In genomic region chr2:134862674-134863073, GRCh38 we compare ENCODE assay signal across 32 cellular contexts. TPM values are rescaled to one million over a fixed set of nuclear protein-coding genes. Genes with fewer than 3 reads are reported as not detected.
"Had no signal": no experiment of that assay in that cellular context is flagged by ENCODE, and none has a peak within 500 bp of the region (broad histone marks: within the 10 kb centered on the region; RNA-seq: fewer than 3 reads in every experiment).

No MANE protein-coding gene starts in this region.

- H3K4me3 Mint-ChIP-seq: naive thymus-derived CD8-positive, alpha-beta T cell; natural killer cell treated with Interleukin-12 subunit alpha and Interleukin-12 subunit beta and Interleukin-15 and Interleukin-18, amount 100 ng/mL, for 72 hours; nephron progenitor cell; neural crest cell; stimulated activated memory B cell treated with anti-CD40 and anti-IgM and Interleukin-4, amounts not matched to agents 10 μg/mL and 1 μg/mL and 100 μg/mL, for 72 hours; stimulated activated naive CD8-positive, alpha-beta T cell treated with anti-CD3 and anti-CD28 coated beads, Interleukin-15, amount 100 ng/mL, for 72 hours; type B pancreatic cell had no signal

- DNase-seq: naive B cell; naive thymus-derived CD8-positive, alpha-beta T cell; nephron progenitor cell; occipital lobe; ovary; posterior cingulate gyrus; psoas muscle; right cardiac atrium; stimulated activated CD4-positive, alpha-beta T cell treated with anti-CD3 and anti-CD28 coated beads, Interleukin-15, amount 100 ng/mL, for 24 hours; stimulated activated CD4-positive, alpha-beta T cell treated with anti-CD3 and anti-CD28 coated beads, Interleukin-2, amount 100 ng/mL, for 24 hours; stimulated activated CD4-positive, alpha-beta T cell treated with anti-CD3 and anti-CD28 coated beads, Interleukin-2, amount 100 ng/mL, for 48 hours; stimulated activated CD4-positive, alpha-beta T cell treated with anti-CD3 and anti-CD28 coated beads, Interleukin-4, amount 100 ng/mL, for 24 hours; stimulated activated naive CD4-positive, alpha-beta T cell; stimulated activated naive CD8-positive, alpha-beta T cell treated with anti-CD3 and anti-CD28 coated beads, Interleukin-15, amount 100 ng/mL, for 72 hours; stimulated activated naive CD8-positive, alpha-beta T cell treated with anti-CD3 and anti-CD28 coated beads, Interleukin-15, Interleukin-2, amounts not matched to agents 100 U/mL and 50 U/mL, for 24 hours; testis; tibial artery; transverse colon; upper lobe of right lung had no signal

- FAIRE-seq: urothelium cell line had no signal

- H3K9ac ChIP-seq: parathyroid adenoma had no signal

- H3K9me3 ChIP-seq: ovary, psoas muscle, suprapubic skin, testis, tibial artery, transverse colon, upper lobe of right lung, vagina had no signal

- H3K9me3 Mint-ChIP-seq: naive B cell; naive thymus-derived CD8-positive, alpha-beta T cell; natural killer cell treated with Interleukin-12 subunit alpha and Interleukin-12 subunit beta and Interleukin-15 and Interleukin-18, amount 100 ng/mL, for 72 hours; nephron progenitor cell; neural crest cell; stimulated activated memory B cell treated with anti-CD40 and anti-IgM and Interleukin-4, amounts not matched to agents 10 μg/mL and 1 μg/mL and 100 μg/mL, for 72 hours; stimulated activated naive CD8-positive, alpha-beta T cell treated with anti-CD3 and anti-CD28 coated beads, Interleukin-15, amount 100 ng/mL, for 72 hours; type B pancreatic cell had no signal

- H3K27me3 ChIP-seq: ovary, suprapubic skin, testis, tibial artery, transverse colon, upper lobe of right lung, vagina had no signal

- ATAC-seq: naive thymus-derived CD8-positive, alpha-beta T cell; psoas muscle; right cardiac atrium; sciatic nerve; stimulated activated memory B cell treated with anti-CD40 and anti-IgM and Interleukin-4, amounts not matched to agents 10 μg/mL and 1 μg/mL and 100 μg/mL, for 72 hours; stimulated activated naive CD8-positive, alpha-beta T cell treated with anti-CD3 and anti-CD28 coated beads, Interleukin-15, amount 100 ng/mL, for 72 hours; stimulated activated naive CD8-positive, alpha-beta T cell treated with anti-CD3 and anti-CD28 coated beads, Interleukin-15, Interleukin-2, amounts not matched to agents 100 U/mL and 50 U/mL, for 24 hours had no signal

- H3K27ac ChIP-seq: ovary, parathyroid adenoma, psoas muscle, skin epidermis, suprapubic skin, testis, tibial artery, transverse colon, upper lobe of right lung, vagina had no signal

- H3K4me3 ChIP-seq: ovary, psoas muscle, skin epidermis, suprapubic skin, testis, tibial artery, transverse colon, upper lobe of right lung, vagina had no signal

- H3K4me1 Mint-ChIP-seq: naive B cell; nephron progenitor cell; neural crest cell; stimulated activated memory B cell treated with anti-CD40 and anti-IgM and Interleukin-4, amounts not matched to agents 10 μg/mL and 1 μg/mL and 100 μg/mL, for 72 hours; stimulated activated naive CD8-positive, alpha-beta T cell treated with anti-CD3 and anti-CD28 coated beads, Interleukin-15, amount 100 ng/mL, for 72 hours had no signal

- H3K4me1 ChIP-seq: parathyroid adenoma, psoas muscle, suprapubic skin, testis, tibial artery, transverse colon, upper lobe of right lung, vagina had no signal

- H3K36me3 ChIP-seq: ovary, suprapubic skin, tibial artery, transverse colon, upper lobe of right lung, vagina had no signal

- H3K36me3 Mint-ChIP-seq: natural killer cell treated with Interleukin-12 subunit alpha and Interleukin-12 subunit beta and Interleukin-15 and Interleukin-18, amount 100 ng/mL, for 72 hours; type B pancreatic cell had no signal

- H3K27ac Mint-ChIP-seq: naive B cell; naive thymus-derived CD8-positive, alpha-beta T cell; natural killer cell treated with Interleukin-12 subunit alpha and Interleukin-12 subunit beta and Interleukin-15 and Interleukin-18, amount 100 ng/mL, for 72 hours; nephron progenitor cell; progenitor cell of endocrine pancreas; stimulated activated memory B cell treated with anti-CD40 and anti-IgM and Interleukin-4, amounts not matched to agents 10 μg/mL and 1 μg/mL and 100 μg/mL, for 72 hours; stimulated activated naive CD8-positive, alpha-beta T cell treated with anti-CD3 and anti-CD28 coated beads, Interleukin-15, amount 100 ng/mL, for 72 hours; type B pancreatic cell had no signal

RNA-seq across cellular contexts. Expression of gene ACMSD, which starts 24.3 kb away (rescaled TPM):
- total RNA-seq: naive thymus-derived CD8-positive, alpha-beta T cell; natural killer cell treated with Interleukin-12 subunit alpha and Interleukin-12 subunit beta and Interleukin-15 and Interleukin-18, amount 100 ng/mL, for 72 hours; neural crest cell; occipital lobe; osteoblast; ovary; progenitor cell of endocrine pancreas; psoas muscle; right cardiac atrium; sciatic nerve; testis; transverse colon; upper lobe of right lung; vagina had no signal
- polyA plus RNA-seq: naive thymus-derived CD8-positive, alpha-beta T cell; ovary; psoas muscle; right cardiac atrium; thymus had no signal
